ENCODE assay signal across 15 cellular contexts in the genomic region with DNA sequence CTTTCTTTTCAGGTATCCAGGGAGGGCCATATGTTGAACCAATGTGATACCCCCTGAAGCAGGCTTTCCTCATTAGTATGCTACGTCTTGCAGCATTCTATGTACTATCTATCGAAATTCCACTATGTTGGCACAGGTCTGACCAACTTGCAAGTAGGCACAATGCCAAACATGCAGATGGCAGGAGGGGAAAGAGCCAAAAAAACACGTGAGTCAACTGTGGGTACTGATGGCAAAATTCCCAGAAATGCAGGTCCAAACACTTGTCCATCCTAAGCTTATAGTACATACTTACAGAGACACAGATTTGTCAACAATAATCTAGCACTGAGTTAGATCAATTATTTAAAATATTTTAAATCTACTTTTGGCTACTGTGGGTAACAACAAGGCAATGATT.
DNase-seq lines count a peak whose midpoint lies in the region; ATAC-seq, FAIRE-seq and TF ChIP-seq lines count a peak whose summit lies in the region.
"Had no signal": no experiment of that assay in that cellular context is flagged by ENCODE, and none has a peak within 500 bp of the region (broad histone marks: within the 10 kb centered on the region; RNA-seq: fewer than 3 reads in every experiment).

No MANE protein-coding gene starts in this region.

- no peaks in the 10 kb centered on the region for H3K4me1 ChIP-seq in astrocyte (ENCODE audit: insufficient read depth, low read length)

- no peak overlapping the region for H3K27ac ChIP-seq in astrocyte (ENCODE audit: low read depth, low read length)

- no peaks in the 10 kb centered on the region for H3K27me3 Mint-ChIP-seq in astrocyte (ENCODE audit: low read depth, unreplicated experiment)
- H3K27me3 Mint-ChIP-seq in stimulated activated naive B cell treated with anti-CD40 and anti-IgM and Interleukin-4, amounts not matched to agents 10 μg/mL and 1 μg/mL and 100 μg/mL, for 72 hours = no peaks in the 10 kb centered on the region
- H3K27me3 Mint-ChIP-seq: activated naive CD8-positive, alpha-beta T cell treated with anti-CD3 and anti-CD28 coated beads, Interleukin-2, amount 10 ng/mL, durations not matched to agents 7 days and 5 days; stimulated activated naive CD8-positive, alpha-beta T cell treated with anti-CD3 and anti-CD28 coated beads, Interleukin-15, amount 100 ng/mL, for 72 hours had no signal

- H3K27ac Mint-ChIP-seq in astrocyte (ENCODE audit: unreplicated experiment) = no peak overlapping the region
- H3K27ac Mint-ChIP-seq in stimulated activated naive B cell treated with anti-CD40 and anti-IgM and Interleukin-4, amounts not matched to agents 10 μg/mL and 1 μg/mL and 100 μg/mL, for 72 hours = no peak overlapping the region
- H3K27ac Mint-ChIP-seq: activated CD8-positive, alpha-beta T cell treated with anti-CD3 and anti-CD28 coated beads, Interleukin-2, amount 10 ng/mL, durations not matched to agents 7 days and 5 days; activated naive CD8-positive, alpha-beta T cell treated with anti-CD3 and anti-CD28 coated beads, Interleukin-2, amount 10 ng/mL, durations not matched to agents 7 days and 5 days; stimulated activated naive CD8-positive, alpha-beta T cell treated with anti-CD3 and anti-CD28 coated beads, Interleukin-15, amount 100 ng/mL, for 72 hours had no signal

- H3K4me3 ChIP-seq in astrocyte (ENCODE audit: insufficient read depth, low read depth, low read length) = no peak overlapping the region

- H2AFZ ChIP-seq in astrocyte (ENCODE audit: low read depth, low read length) = no peak overlapping the region

- no peaks in the 10 kb centered on the region for H3K36me3 ChIP-seq in astrocyte (ENCODE audit: insufficient read depth, low read length)

- H3K36me3 Mint-ChIP-seq in astrocyte (ENCODE audit: low read depth, unreplicated experiment) = no peaks in the 10 kb centered on the region
- no peaks in the 10 kb centered on the region for H3K36me3 Mint-ChIP-seq in stimulated activated naive B cell treated with anti-CD40 and anti-IgM and Interleukin-4, amounts not matched to agents 10 μg/mL and 1 μg/mL and 100 μg/mL, for 72 hours
- H3K36me3 Mint-ChIP-seq: activated naive CD8-positive, alpha-beta T cell treated with anti-CD3 and anti-CD28 coated beads, Interleukin-2, amount 10 ng/mL, durations not matched to agents 7 days and 5 days had no signal

- FAIRE-seq in astrocyte (lab: Jason Lieb, UNC) = no peak
- FAIRE-seq: endothelial cell of umbilical vein, GM18507 had no signal

- ATAC-seq in left lobe of liver (peak; percentile 60), GM18907 (IDR thresholded peaks at IDR 0.05; ENCODE audit: unreplicated experiment) (no peak), HG03280 (IDR thresholded peaks at IDR 0.05; ENCODE audit: unreplicated experiment) (no peak)
- ATAC-seq in stimulated activated naive B cell treated with anti-CD40 and anti-IgM and Interleukin-4, amounts not matched to agents 10 μg/mL and 1 μg/mL and 100 μg/mL, for 72 hours (replicated peaks) = no peak
- ATAC-seq: activated CD8-positive, alpha-beta T cell treated with anti-CD3 and anti-CD28 coated beads, Interleukin-2, amount 10 ng/mL, durations not matched to agents 7 days and 5 days; stimulated activated naive CD8-positive, alpha-beta T cell treated with anti-CD3 and anti-CD28 coated beads, Interleukin-15, amount 100 ng/mL, for 72 hours had no signal

- no peaks in the 10 kb centered on the region for H3K4me1 Mint-ChIP-seq in astrocyte (ENCODE audit: low read depth, unreplicated experiment)
- H3K4me1 Mint-ChIP-seq in stimulated activated naive B cell treated with anti-CD40 and anti-IgM and Interleukin-4, amounts not matched to agents 10 μg/mL and 1 μg/mL and 100 μg/mL, for 72 hours = no peaks in the 10 kb centered on the region
- H3K4me1 Mint-ChIP-seq: activated naive CD8-positive, alpha-beta T cell treated with anti-CD3 and anti-CD28 coated beads, Interleukin-2, amount 10 ng/mL, durations not matched to agents 7 days and 5 days; stimulated activated naive CD8-positive, alpha-beta T cell treated with anti-CD3 and anti-CD28 coated beads, Interleukin-15, amount 100 ng/mL, for 72 hours had no signal

- H3K9me3 ChIP-seq in astrocyte (ENCODE audit: insufficient read depth, low read depth, low read length) = no peaks in the 10 kb centered on the region

- DNase-seq in ELR (ENCODE audit: low read depth) (peak; percentile 60), NCI-H2081 (lab: John Stamatoyannopoulos, UW) (peak; percentile 65 to 94), astrocyte (ENCODE audit: low read depth) (peak; percentile 49), left lobe of liver (ENCODE audit: low spot score) (peak; percentile 47)
- no peak for DNase-seq in stimulated activated naive CD4-positive, alpha-beta T cell treated with Interleukin-2 at 50 U/mL for 16 hours (lab: John Stamatoyannopoulos, UW)
- DNase-seq in stimulated activated naive B cell treated with anti-CD40 and anti-IgM and Interleukin-4, amounts not matched to agents 10 μg/mL and 1 μg/mL and 100 μg/mL, for 72 hours = no peak
- DNase-seq: activated CD8-positive, alpha-beta T cell treated with anti-CD3 and anti-CD28 coated beads, Interleukin-2, amount 10 ng/mL, durations not matched to agents 7 days and 5 days; activated naive CD8-positive, alpha-beta T cell treated with anti-CD3 and anti-CD28 coated beads, Interleukin-2, amount 10 ng/mL, durations not matched to agents 7 days and 5 days; MV-4-11; SIG-M5; stimulated activated naive CD8-positive, alpha-beta T cell treated with anti-CD3 and anti-CD28 coated beads, Interleukin-15, amount 100 ng/mL, for 72 hours had no signal

- H3K9ac ChIP-seq in astrocyte (ENCODE audit: low read length) = no peak overlapping the region

- H3K79me2 ChIP-seq in astrocyte (ENCODE audit: insufficient read depth, low read length) = no peaks in the 10 kb centered on the region

- H4K20me1 ChIP-seq in astrocyte (ENCODE audit: insufficient read depth, low read length) = no peaks in the 10 kb centered on the region

- H3K9me3 Mint-ChIP-seq in astrocyte (ENCODE audit: unreplicated experiment) = no peaks in the 10 kb centered on the region
- peaks cover 2 to 8% of the 10 kb centered on the region in 2 donors for H3K9me3 Mint-ChIP-seq in stimulated activated naive B cell treated with anti-CD40 and anti-IgM and Interleukin-4, amounts not matched to agents 10 μg/mL and 1 μg/mL and 100 μg/mL, for 72 hours

- H3K27me3 ChIP-seq in astrocyte (ENCODE audit: insufficient read depth, low read length) = no peaks in the 10 kb centered on the region

- TF ChIP-seq CTCF in astrocyte (IDR thresholded peaks at IDR 0.05; ENCODE audit: insufficient read depth, low read depth, low read length) = no peak

- no peak overlapping the region for H3K4me3 Mint-ChIP-seq in astrocyte (ENCODE audit: unreplicated experiment)
- H3K4me3 Mint-ChIP-seq in stimulated activated naive B cell treated with anti-CD40 and anti-IgM and Interleukin-4, amounts not matched to agents 10 μg/mL and 1 μg/mL and 100 μg/mL, for 72 hours = no peak overlapping the region
- H3K4me3 Mint-ChIP-seq: activated CD8-positive, alpha-beta T cell treated with anti-CD3 and anti-CD28 coated beads, Interleukin-2, amount 10 ng/mL, durations not matched to agents 7 days and 5 days; activated naive CD8-positive, alpha-beta T cell treated with anti-CD3 and anti-CD28 coated beads, Interleukin-2, amount 10 ng/mL, durations not matched to agents 7 days and 5 days; stimulated activated naive CD8-positive, alpha-beta T cell treated with anti-CD3 and anti-CD28 coated beads, Interleukin-15, amount 100 ng/mL, for 72 hours had no signal

- no peak overlapping the region for H3K4me2 ChIP-seq in astrocyte (ENCODE audit: low read length)

Comparison
In these comparisons a context has a peak if more than half of its experiments do, and no peak if none do; other contexts are left out.
1. DNase-seq: peak in ELR (single experiment), NCI-H2081 (2 of 2), astrocyte (single experiment) and left lobe of liver (single experiment); none in stimulated activated naive CD4-positive, alpha-beta T cell treated with Interleukin-2 at 50 U/mL for 16 hours (single experiment) and stimulated activated naive B cell treated with anti-CD40 and anti-IgM and Interleukin-4, amounts not matched to agents 10 μg/mL and 1 μg/mL and 100 μg/mL, for 72 hours (single experiment).